ENCODE assay signal across 13 cellular contexts in the genomic region with DNA sequence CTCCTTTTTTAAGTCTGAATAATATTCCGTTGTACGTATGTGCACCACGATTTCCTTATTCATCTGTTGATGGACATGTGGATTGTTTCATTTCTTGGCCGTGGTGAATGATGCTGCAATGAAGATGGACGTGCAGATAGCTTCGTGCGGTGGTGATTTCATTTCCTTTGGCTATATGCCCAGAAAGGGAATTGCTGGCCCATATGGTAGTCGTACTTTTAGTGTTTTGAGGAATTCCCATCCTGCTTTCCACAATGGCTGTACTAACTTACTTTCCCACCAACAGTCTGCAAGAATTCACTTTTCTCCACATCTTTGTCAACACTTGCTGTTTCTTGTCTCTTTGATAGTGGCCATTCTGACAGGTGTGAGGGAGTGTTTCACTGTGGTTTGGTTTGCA. TPM values are rescaled to one million over a fixed set of nuclear protein-coding genes. Genes with fewer than 3 reads are reported as not detected.
DNase-seq lines count a peak whose midpoint lies in the region; ATAC-seq and TF ChIP-seq lines count a peak whose summit lies in the region.
"Had no signal": no experiment of that assay in that cellular context is flagged by ENCODE, and none has a peak within 500 bp of the region (broad histone marks: within the 10 kb centered on the region; RNA-seq: fewer than 3 reads in every experiment).

No MANE protein-coding gene starts in this region.

- no peak overlapping the region for H4K8ac ChIP-seq in mesendoderm (ENCODE audit: low read depth, low read length)

- no peak overlapping the region for H2BK120ac ChIP-seq in mesendoderm (ENCODE audit: low read depth, low read length)

- WGBS in mesendoderm (ENCODE audit: extremely low coverage, insufficient coverage, low lambda C conversion rate) = no CpG with 5 or more reads among the region's 8 CpGs

- ATAC-seq in HG03432 (IDR thresholded peaks at IDR 0.05; ENCODE audit: unreplicated experiment) = no peak
- ATAC-seq: sciatic nerve, upper lobe of right lung had no signal

- H3K56ac ChIP-seq in mesendoderm (ENCODE audit: low read length) = no peak overlapping the region

- in situ Hi-C loops in astrocyte of the spinal cord (cut with HindIII; ENCODE audit: low sequenced_read_pairs) = no loop called here

- H3K4me1 ChIP-seq in mesendoderm (ENCODE audit: control insufficient read depth, low read depth, low read length) = no peaks in the 10 kb centered on the region
- H3K4me1 ChIP-seq: upper lobe of right lung had no signal

- peaks cover 16% of the 10 kb centered on the region for H3K79me2 ChIP-seq in mesendoderm (ENCODE audit: control insufficient read depth, insufficient read depth, low read length)

- TF ChIP-seq CTCF in NB4 (IDR thresholded peaks at IDR 0.05; ENCODE audit: low read depth, low read length) (no peak), astrocyte of the spinal cord (IDR thresholded peaks at IDR 0.05; ENCODE audit: low read depth, low read length) (no peak)

- no peak for TF ChIP-seq POLR2A in NB4 (IDR thresholded peaks at IDR 0.05; ENCODE audit: extremely low read depth, insufficient read length)

- H3K4me2 ChIP-seq in mesendoderm (ENCODE audit: low read length) = no peak overlapping the region

- H2BK15ac ChIP-seq in mesendoderm (replicated peaks; ENCODE audit: low read depth) = no peak overlapping the region

- no peak overlapping the region for H3K27ac ChIP-seq in mesendoderm (ENCODE audit: low read depth, low read length)
- H3K27ac ChIP-seq: 22Rv1, upper lobe of right lung, VCaP had no signal

- no peak overlapping the region for H3K4me3 ChIP-seq in NB4 (ENCODE audit: low read depth, low read length)
- no peak overlapping the region for H3K4me3 ChIP-seq in astrocyte of the spinal cord (ENCODE audit: low read depth, low read length)
- no peak overlapping the region for H3K4me3 ChIP-seq in mesendoderm (ENCODE audit: low read length)
- H3K4me3 ChIP-seq: upper lobe of right lung had no signal

- peak; percentile 35 for DNase-seq in DMS53 (lab: John Stamatoyannopoulos, UW)
- no peak for DNase-seq in DMS53 treated with DMSO at 0.1 percent for 48 hours (lab: John Stamatoyannopoulos, UW; ENCODE audit: unreplicated experiment)
- DNase-seq in NB4 (ENCODE audit: low read depth) = peak; percentile 5
- DNase-seq in astrocyte of the spinal cord (ENCODE audit: low read depth, low spot score) = peak; percentile 45
- DNase-seq in non-pigmented ciliary epithelial cell (ENCODE audit: low read depth) = peak; percentile 62
- no peak for DNase-seq in NCI-H510A (lab: John Stamatoyannopoulos, UW)
- no peak for DNase-seq in mesendoderm
- DNase-seq: NCI-H1092 treated with DMSO at 0.1 percent for 48 hours, upper lobe of right lung had no signal

- H3K36me3 ChIP-seq in mesendoderm (ENCODE audit: control insufficient read depth, insufficient read depth, low read length) = peaks cover 2% of the 10 kb centered on the region
- H3K36me3 ChIP-seq: upper lobe of right lung had no signal

- H3K18ac ChIP-seq in mesendoderm (ENCODE audit: low read length) = no peak overlapping the region

- H3K27me3 ChIP-seq in mesendoderm (ENCODE audit: insufficient read depth, low read length, poor library complexity) = no peaks in the 10 kb centered on the region
- H3K27me3 ChIP-seq: upper lobe of right lung had no signal

- no peak overlapping the region for H3K4ac ChIP-seq in mesendoderm (ENCODE audit: low read depth, low read length)

- H3K23ac ChIP-seq in mesendoderm (ENCODE audit: low read length) = no peak overlapping the region

- peaks cover 7% of the 10 kb centered on the region for H3K79me1 ChIP-seq in mesendoderm (ENCODE audit: low read length)

- H3K9ac ChIP-seq in mesendoderm (ENCODE audit: low read length) = no peak overlapping the region

- no peak overlapping the region for H2AK5ac ChIP-seq in mesendoderm (ENCODE audit: low read length)

- H4K5ac ChIP-seq in mesendoderm (ENCODE audit: low read length) = no peak overlapping the region

- no peak overlapping the region for H2BK5ac ChIP-seq in mesendoderm (ENCODE audit: low read length)

RNA-seq across cellular contexts. Expression of gene ZFP42, which starts 12.8 kb away (rescaled TPM):
- polyA plus RNA-seq in mesendoderm (2013, experiment 1 of 2) = 134 TPM
- 141 TPM for polyA plus RNA-seq in mesendoderm (2013, experiment 2 of 2)

Comparison
In these comparisons a context has a peak if more than half of its experiments do, and no peak if none do; other contexts are left out.
1. DNase-seq: peak in DMS53 (single experiment), NB4 (single experiment), astrocyte of the spinal cord (single experiment) and non-pigmented ciliary epithelial cell (single experiment); none in DMS53 treated with DMSO at 0.1 percent for 48 hours (single experiment), NCI-H510A (single experiment) and mesendoderm (single experiment).